In genomic region chr15:98063311-98063710, GRCh38 we compare ENCODE assay signal across 14 cellular contexts.
"Had no signal": no experiment of that assay in that cellular context is flagged by ENCODE, and none has a peak within 500 bp of the region (broad histone marks: within the 10 kb centered on the region; RNA-seq: fewer than 3 reads in every experiment).

No MANE protein-coding gene starts in this region.

- DNase-seq: activated CD4-positive, alpha-beta T cell treated with anti-CD3 and anti-CD28 coated beads for 4 hours; activated CD8-positive, alpha-beta T cell treated with anti-CD3 and anti-CD28 coated beads for 36 hours; activated effector memory CD4-positive, alpha-beta T cell treated with Interleukin-2 at 50 U/mL for 16 hours; activated naive CD4-positive, alpha-beta T cell treated with anti-CD3 and anti-CD28 coated beads, Interleukin-2, amount 50 U/mL, for 16 hours; activated T-cell treated with anti-CD3 and anti-CD28 coated beads, Interleukin-2, amount 50 U/mL, for 4 hours; foreskin fibroblast; glutamatergic neuron; kidney glomerular epithelial cell; mesenchymal stem cell; occipital lobe; trophoblast cell had no signal

- H3K4me3 ChIP-seq: esophagus muscularis mucosa, suprapubic skin had no signal

- ATAC-seq: activated CD8-positive, alpha-beta T cell treated with anti-CD3 and anti-CD28 coated beads for 36 hours; activated T-cell treated with anti-CD3 and anti-CD28 coated beads, Interleukin-2, amount 50 U/mL, for 4 hours; natural killer cell treated with Interleukin-12 subunit alpha and Interleukin-12 subunit beta and Interleukin-15 and Interleukin-18, amount 100 ng/mL, for 72 hours had no signal
